1 cellular context compared by ENCODE assay signal in the genomic region with DNA sequence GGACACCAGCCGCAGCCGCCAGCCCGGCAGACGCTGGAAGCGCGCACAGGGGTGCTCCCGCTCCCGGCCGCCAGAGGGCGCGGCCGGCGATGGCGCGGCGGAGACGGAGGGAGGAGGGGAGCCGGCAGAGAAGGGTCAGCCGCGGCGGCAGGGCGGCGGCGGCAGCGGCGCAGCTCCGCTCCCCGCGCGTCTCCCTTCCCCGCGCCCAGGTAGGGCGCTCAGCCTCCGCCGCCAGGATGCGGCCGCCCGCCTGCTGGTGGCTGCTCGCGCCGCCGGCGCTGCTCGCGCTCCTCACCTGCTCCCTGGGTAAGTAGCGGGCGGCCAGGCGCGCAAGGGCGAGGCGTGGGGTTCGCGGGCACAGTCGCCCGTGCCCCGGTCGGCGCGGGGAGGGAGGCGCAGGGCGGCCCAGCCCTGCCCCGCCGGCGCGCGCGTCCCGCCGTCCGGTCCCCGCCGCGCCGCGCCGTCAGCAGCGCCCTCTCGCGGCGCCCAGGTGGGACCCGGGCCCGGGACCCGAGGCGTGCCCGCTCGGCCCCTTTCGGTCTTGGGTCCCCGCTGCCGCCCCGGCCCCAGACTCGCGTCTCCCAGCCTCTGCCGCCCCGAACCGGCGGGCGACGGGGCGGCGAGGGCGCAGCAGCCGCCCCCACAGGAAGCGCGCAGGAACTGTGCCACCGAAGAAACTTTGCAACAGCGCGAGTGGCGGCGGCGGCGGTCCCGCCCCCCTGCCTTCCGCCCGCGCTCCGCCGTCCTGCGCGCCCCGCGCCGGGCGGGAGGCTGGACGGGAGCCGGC.
TF ChIP-seq lines count a peak whose summit lies in the region.

A gene (plus strand): TSS at position 127 of the 787 bp plus-strand sequence. CDS start 110 bp downstream, at position 237.

TF ChIP-seq in HepG2, 621 proteins besides CTCF, POLR2A, EP300 and RAD21 (continued from another document and continues in another):
- no peak for TF ChIP-seq ZNF30 (CRISPR knock-in tag; IDR thresholded peaks at IDR 0.05)
- TF ChIP-seq, protein P1, sequence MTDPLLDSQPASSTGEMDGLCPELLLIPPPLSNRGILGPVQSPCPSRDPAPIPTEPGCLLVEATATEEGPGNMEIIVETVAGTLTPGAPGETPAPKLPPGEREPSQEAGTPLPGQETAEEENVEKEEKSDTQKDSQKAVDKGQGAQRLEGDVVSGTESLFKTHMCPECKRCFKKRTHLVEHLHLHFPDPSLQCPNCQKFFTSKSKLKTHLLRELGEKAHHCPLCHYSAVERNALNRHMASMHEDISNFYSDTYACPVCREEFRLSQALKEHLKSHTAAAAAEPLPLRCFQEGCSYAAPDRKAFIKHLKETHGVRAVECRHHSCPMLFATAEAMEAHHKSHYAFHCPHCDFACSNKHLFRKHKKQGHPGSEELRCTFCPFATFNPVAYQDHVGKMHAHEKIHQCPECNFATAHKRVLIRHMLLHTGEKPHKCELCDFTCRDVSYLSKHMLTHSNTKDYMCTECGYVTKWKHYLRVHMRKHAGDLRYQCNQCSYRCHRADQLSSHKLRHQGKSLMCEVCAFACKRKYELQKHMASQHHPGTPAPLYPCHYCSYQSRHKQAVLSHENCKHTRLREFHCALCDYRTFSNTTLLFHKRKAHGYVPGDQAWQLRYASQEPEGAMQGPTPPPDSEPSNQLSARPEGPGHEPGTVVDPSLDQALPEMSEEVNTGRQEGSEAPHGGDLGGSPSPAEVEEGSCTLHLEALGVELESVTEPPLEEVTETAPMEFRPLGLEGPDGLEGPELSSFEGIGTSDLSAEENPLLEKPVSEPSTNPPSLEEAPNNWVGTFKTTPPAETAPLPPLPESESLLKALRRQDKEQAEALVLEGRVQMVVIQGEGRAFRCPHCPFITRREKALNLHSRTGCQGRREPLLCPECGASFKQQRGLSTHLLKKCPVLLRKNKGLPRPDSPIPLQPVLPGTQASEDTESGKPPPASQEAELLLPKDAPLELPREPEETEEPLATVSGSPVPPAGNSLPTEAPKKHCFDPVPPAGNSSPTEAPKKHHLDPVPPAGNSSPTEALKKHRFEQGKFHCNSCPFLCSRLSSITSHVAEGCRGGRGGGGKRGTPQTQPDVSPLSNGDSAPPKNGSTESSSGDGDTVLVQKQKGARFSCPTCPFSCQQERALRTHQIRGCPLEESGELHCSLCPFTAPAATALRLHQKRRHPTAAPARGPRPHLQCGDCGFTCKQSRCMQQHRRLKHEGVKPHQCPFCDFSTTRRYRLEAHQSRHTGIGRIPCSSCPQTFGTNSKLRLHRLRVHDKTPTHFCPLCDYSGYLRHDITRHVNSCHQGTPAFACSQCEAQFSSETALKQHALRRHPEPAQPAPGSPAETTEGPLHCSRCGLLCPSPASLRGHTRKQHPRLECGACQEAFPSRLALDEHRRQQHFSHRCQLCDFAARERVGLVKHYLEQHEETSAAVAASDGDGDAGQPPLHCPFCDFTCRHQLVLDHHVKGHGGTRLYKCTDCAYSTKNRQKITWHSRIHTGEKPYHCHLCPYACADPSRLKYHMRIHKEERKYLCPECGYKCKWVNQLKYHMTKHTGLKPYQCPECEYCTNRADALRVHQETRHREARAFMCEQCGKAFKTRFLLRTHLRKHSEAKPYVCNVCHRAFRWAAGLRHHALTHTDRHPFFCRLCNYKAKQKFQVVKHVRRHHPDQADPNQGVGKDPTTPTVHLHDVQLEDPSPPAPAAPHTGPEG (CRISPR knock-in tag; IDR thresholded peaks at IDR 0.05), result no peak
- TF ChIP-seq ZNF598 (CRISPR knock-in tag; IDR thresholded peaks at IDR 0.05; ENCODE audit: borderline replicate concordance), result no peak
- no peak for TF ChIP-seq HOXA5 (CRISPR knock-in tag; IDR thresholded peaks at IDR 0.05)
- TF ChIP-seq SSRP1 (CRISPR knock-in tag; IDR thresholded peaks at IDR 0.05), result no peak
- TF ChIP-seq ZNF446 (CRISPR knock-in tag; IDR thresholded peaks at IDR 0.05), result no peak
- TF ChIP-seq REPIN1 (CRISPR knock-in tag; IDR thresholded peaks at IDR 0.05; ENCODE audit: borderline replicate concordance, low read depth), result no peak
- no peak for TF ChIP-seq REL (CRISPR knock-in tag; conservative IDR thresholded peaks at IDR 0.05)
- TF ChIP-seq ZNF333 (CRISPR knock-in tag; IDR thresholded peaks at IDR 0.05; ENCODE audit: borderline replicate concordance), result 0 out of 2 replicates have a peak, but pooled peaks have one; percentile 35
- TF ChIP-seq, protein P2, sequence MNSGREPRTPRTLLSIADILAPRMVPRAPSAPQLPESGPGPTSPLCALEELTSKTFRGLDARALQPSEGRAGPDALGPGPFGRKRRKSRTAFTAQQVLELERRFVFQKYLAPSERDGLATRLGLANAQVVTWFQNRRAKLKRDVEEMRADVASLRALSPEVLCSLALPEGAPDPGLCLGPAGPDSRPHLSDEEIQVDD (CRISPR knock-in tag; IDR thresholded peaks at IDR 0.05; ENCODE audit: borderline replicate concordance), result no peak
- 0 out of 2 replicates have a peak, but pooled peaks have one; percentile 11 for TF ChIP-seq BHLHE40 (IDR thresholded peaks at IDR 0.05; ENCODE audit: low read length)
- TF ChIP-seq MTA3 (CRISPR knock-in tag; IDR thresholded peaks at IDR 0.05), result no peak
- no peak for TF ChIP-seq ZNF761 (CRISPR knock-in tag; conservative IDR thresholded peaks at IDR 0.05)
- TF ChIP-seq, protein P3, sequence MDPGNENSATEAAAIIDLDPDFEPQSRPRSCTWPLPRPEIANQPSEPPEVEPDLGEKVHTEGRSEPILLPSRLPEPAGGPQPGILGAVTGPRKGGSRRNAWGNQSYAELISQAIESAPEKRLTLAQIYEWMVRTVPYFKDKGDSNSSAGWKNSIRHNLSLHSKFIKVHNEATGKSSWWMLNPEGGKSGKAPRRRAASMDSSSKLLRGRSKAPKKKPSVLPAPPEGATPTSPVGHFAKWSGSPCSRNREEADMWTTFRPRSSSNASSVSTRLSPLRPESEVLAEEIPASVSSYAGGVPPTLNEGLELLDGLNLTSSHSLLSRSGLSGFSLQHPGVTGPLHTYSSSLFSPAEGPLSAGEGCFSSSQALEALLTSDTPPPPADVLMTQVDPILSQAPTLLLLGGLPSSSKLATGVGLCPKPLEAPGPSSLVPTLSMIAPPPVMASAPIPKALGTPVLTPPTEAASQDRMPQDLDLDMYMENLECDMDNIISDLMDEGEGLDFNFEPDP (CRISPR knock-in tag; conservative IDR thresholded peaks at IDR 0.05), result no peak
- TF ChIP-seq CAMTA2 (CRISPR knock-in tag; IDR thresholded peaks at IDR 0.05; ENCODE audit: borderline replicate concordance), result no peak
- TF ChIP-seq ZNF235 (CRISPR knock-in tag; IDR thresholded peaks at IDR 0.05; ENCODE audit: borderline replicate concordance), result no peak
- TF ChIP-seq PCBP2 (optimal IDR thresholded peaks at IDR 0.05; ENCODE audit: low read depth, low read length, poor library complexity, severe bottlenecking), result no peak
- TF ChIP-seq ZFX (CRISPR knock-in tag; IDR thresholded peaks at IDR 0.05; ENCODE audit: low read depth), result peak; percentile 3; the same call in 1 of the 2 replicates
- TF ChIP-seq RARG (CRISPR knock-in tag; IDR thresholded peaks at IDR 0.05; ENCODE audit: low read depth), result no peak
- no peak for TF ChIP-seq ZEB1 (IDR thresholded peaks at IDR 0.05; ENCODE audit: insufficient replicate concordance, low read depth)
- no peak for TF ChIP-seq SP2 (CRISPR knock-in tag; IDR thresholded peaks at IDR 0.05)
- TF ChIP-seq, protein P4, sequence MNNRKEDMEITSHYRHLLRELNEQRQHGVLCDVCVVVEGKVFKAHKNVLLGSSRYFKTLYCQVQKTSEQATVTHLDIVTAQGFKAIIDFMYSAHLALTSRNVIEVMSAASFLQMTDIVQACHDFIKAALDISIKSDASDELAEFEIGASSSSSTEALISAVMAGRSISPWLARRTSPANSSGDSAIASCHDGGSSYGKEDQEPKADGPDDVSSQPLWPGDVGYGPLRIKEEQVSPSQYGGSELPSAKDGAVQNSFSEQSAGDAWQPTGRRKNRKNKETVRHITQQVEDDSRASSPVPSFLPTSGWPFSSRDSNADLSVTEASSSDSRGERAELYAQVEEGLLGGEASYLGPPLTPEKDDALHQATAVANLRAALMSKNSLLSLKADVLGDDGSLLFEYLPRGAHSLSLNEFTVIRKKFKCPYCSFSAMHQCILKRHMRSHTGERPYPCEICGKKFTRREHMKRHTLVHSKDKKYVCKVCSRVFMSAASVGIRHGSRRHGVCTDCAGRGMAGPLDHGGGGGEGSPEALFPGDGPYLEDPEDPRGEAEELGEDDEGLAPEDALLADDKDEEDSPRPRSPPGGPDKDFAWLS (CRISPR knock-in tag; IDR thresholded peaks at IDR 0.05; ENCODE audit: borderline replicate concordance), result no peak
- TF ChIP-seq ZNF557 (CRISPR knock-in tag; IDR thresholded peaks at IDR 0.05), result no peak
- no peak for TF ChIP-seq SYNCRIP (IDR thresholded peaks at IDR 0.05; ENCODE audit: insufficient read depth, low read depth, low read length)
- TF ChIP-seq, protein P5, sequence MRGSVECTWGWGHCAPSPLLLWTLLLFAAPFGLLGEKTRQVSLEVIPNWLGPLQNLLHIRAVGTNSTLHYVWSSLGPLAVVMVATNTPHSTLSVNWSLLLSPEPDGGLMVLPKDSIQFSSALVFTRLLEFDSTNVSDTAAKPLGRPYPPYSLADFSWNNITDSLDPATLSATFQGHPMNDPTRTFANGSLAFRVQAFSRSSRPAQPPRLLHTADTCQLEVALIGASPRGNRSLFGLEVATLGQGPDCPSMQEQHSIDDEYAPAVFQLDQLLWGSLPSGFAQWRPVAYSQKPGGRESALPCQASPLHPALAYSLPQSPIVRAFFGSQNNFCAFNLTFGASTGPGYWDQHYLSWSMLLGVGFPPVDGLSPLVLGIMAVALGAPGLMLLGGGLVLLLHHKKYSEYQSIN (CRISPR knock-in tag; IDR thresholded peaks at IDR 0.05; ENCODE audit: borderline replicate concordance), result no peak
- peak; percentile 30; the same call in 1 of the 2 replicates for TF ChIP-seq STAG1 (CRISPR knock-in tag; IDR thresholded peaks at IDR 0.05)
- TF ChIP-seq ZNF652 (CRISPR knock-in tag; IDR thresholded peaks at IDR 0.05; ENCODE audit: borderline replicate concordance, low read depth), result no peak
- TF ChIP-seq, protein P6, sequence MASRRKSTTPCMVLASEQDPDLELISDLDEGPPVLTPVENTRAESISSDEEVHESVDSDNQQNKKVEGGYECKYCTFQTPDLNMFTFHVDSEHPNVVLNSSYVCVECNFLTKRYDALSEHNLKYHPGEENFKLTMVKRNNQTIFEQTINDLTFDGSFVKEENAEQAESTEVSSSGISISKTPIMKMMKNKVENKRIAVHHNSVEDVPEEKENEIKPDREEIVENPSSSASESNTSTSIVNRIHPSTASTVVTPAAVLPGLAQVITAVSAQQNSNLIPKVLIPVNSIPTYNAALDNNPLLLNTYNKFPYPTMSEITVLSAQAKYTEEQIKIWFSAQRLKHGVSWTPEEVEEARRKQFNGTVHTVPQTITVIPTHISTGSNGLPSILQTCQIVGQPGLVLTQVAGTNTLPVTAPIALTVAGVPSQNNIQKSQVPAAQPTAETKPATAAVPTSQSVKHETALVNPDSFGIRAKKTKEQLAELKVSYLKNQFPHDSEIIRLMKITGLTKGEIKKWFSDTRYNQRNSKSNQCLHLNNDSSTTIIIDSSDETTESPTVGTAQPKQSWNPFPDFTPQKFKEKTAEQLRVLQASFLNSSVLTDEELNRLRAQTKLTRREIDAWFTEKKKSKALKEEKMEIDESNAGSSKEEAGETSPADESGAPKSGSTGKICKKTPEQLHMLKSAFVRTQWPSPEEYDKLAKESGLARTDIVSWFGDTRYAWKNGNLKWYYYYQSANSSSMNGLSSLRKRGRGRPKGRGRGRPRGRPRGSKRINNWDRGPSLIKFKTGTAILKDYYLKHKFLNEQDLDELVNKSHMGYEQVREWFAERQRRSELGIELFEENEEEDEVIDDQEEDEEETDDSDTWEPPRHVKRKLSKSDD (CRISPR knock-in tag; IDR thresholded peaks at IDR 0.05; ENCODE audit: low read depth), result no peak
- TF ChIP-seq, protein P7, sequence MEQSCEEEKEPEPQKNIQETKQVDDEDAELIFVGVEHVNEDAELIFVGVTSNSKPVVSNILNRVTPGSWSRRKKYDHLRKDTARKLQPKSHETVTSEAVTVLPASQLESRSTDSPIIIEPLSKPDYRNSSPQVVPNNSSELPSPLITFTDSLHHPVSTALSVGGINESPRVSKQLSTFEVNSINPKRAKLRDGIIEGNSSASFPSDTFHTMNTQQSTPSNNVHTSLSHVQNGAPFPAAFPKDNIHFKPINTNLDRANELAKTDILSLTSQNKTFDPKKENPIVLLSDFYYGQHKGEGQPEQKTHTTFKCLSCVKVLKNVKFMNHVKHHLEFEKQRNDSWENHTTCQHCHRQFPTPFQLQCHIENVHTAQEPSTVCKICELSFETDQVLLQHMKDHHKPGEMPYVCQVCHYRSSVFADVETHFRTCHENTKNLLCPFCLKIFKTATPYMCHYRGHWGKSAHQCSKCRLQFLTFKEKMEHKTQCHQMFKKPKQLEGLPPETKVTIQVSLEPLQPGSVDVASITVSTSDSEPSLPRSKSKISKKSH (CRISPR knock-in tag; IDR thresholded peaks at IDR 0.05; ENCODE audit: borderline replicate concordance), result no peak
- no peak for TF ChIP-seq NBN (conservative IDR thresholded peaks at IDR 0.05)
- TF ChIP-seq, protein P8, sequence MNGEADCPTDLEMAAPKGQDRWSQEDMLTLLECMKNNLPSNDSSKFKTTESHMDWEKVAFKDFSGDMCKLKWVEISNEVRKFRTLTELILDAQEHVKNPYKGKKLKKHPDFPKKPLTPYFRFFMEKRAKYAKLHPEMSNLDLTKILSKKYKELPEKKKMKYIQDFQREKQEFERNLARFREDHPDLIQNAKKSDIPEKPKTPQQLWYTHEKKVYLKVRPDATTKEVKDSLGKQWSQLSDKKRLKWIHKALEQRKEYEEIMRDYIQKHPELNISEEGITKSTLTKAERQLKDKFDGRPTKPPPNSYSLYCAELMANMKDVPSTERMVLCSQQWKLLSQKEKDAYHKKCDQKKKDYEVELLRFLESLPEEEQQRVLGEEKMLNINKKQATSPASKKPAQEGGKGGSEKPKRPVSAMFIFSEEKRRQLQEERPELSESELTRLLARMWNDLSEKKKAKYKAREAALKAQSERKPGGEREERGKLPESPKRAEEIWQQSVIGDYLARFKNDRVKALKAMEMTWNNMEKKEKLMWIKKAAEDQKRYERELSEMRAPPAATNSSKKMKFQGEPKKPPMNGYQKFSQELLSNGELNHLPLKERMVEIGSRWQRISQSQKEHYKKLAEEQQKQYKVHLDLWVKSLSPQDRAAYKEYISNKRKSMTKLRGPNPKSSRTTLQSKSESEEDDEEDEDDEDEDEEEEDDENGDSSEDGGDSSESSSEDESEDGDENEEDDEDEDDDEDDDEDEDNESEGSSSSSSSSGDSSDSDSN (CRISPR knock-in tag; IDR thresholded peaks at IDR 0.05), result peak; percentile 81; the same call in 1 of the 2 replicates
- TF ChIP-seq NCOA2 (CRISPR knock-in tag; IDR thresholded peaks at IDR 0.05), result no peak
- TF ChIP-seq KLF9 (CRISPR knock-in tag; IDR thresholded peaks at IDR 0.05; ENCODE audit: low read depth), result no peak
- TF ChIP-seq SNAI1 (CRISPR knock-in tag; IDR thresholded peaks at IDR 0.05; ENCODE audit: borderline replicate concordance), result no peak
- TF ChIP-seq ELF4 (CRISPR knock-in tag; IDR thresholded peaks at IDR 0.05; ENCODE audit: borderline replicate concordance), result no peak
- TF ChIP-seq ETV6 (CRISPR knock-in tag; conservative IDR thresholded peaks at IDR 0.05), result no peak
- peak; percentile 59; the same call in 1 of the 2 replicates for TF ChIP-seq MAZ (IDR thresholded peaks at IDR 0.05; ENCODE audit: borderline replicate concordance, low read depth, low read length)
- TF ChIP-seq MAZ (CRISPR knock-in tag; IDR thresholded peaks at IDR 0.05; ENCODE audit: low read depth), result 0 out of 2 replicates have a peak, but pooled peaks have one; percentile 65
- TF ChIP-seq CBFB (CRISPR knock-in tag; IDR thresholded peaks at IDR 0.05), result no peak
- TF ChIP-seq SMC3 (IDR thresholded peaks at IDR 0.05; ENCODE audit: low read length), result peak; percentile 9; the same call in 1 of the 2 replicates
- TF ChIP-seq ZNF747 (CRISPR knock-in tag; IDR thresholded peaks at IDR 0.05; ENCODE audit: borderline replicate concordance), result no peak
- no peak; the same call in 1 of the 2 replicates for TF ChIP-seq ZNF121 (CRISPR knock-in tag; IDR thresholded peaks at IDR 0.05)
- TF ChIP-seq ELF1 (CRISPR knock-in tag; IDR thresholded peaks at IDR 0.05), result no peak
- no peak for TF ChIP-seq TARDBP (CRISPR knock-in tag; IDR thresholded peaks at IDR 0.05)
